In the genomic region with DNA sequence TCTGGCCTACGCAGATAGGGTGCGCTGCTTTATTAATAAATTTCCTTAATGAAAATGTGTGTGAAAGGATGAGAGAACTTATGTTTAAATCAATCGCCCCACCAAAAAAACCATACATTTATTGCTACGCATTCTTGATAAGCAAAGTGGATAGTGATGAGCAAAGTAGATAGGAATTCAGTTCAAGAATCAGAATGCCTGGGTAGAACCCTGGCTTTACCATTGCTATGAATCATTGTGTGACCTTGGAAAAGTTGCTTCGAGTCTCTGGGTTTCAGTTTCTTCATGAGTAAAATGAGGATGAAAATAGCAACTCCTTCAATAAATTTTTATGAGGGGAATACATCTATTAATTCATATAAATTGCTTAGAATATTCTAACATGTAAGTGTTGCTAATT, we compare ENCODE assay signal across 20 cellular contexts. TPM values are rescaled to one million over a fixed set of nuclear protein-coding genes. Genes with fewer than 3 reads are reported as not detected.
A peak's percentile ranks its signal among the peaks of the same experiment; 100 is the strongest.
DNase-seq lines count a peak whose midpoint lies in the region; ATAC-seq, FAIRE-seq and TF ChIP-seq lines count a peak whose summit lies in the region.
"Had no signal": no experiment of that assay in that cellular context is flagged by ENCODE, and none has a peak within 500 bp of the region (broad histone marks: within the 10 kb centered on the region; RNA-seq: fewer than 3 reads in every experiment).

No MANE protein-coding gene starts in this region.

- no peak for ATAC-seq in T-cell (replicated peaks in 1 of 4)
- ATAC-seq in HG03159 (IDR thresholded peaks at IDR 0.05; ENCODE audit: unreplicated experiment), result no peak
- ATAC-seq: mucosa of descending colon had no signal

- no peaks in the 10 kb centered on the region for H3K36me3 ChIP-seq in OCI-LY3 (replicated peaks; ENCODE audit: low read depth, low read length)
- H3K36me3 ChIP-seq in brain microvascular endothelial cell (replicated peaks), result no peaks in the 10 kb centered on the region
- no peaks in the 10 kb centered on the region for H3K36me3 ChIP-seq in keratinocyte (ENCODE audit: control insufficient read depth in 2 of 2, extremely low read depth in 1 of 2, insufficient read depth in 2 of 2, low read length in 2 of 2)
- H3K36me3 ChIP-seq: HAP-1, ovary had no signal

- no peaks in the 10 kb centered on the region for H3K9me1 ChIP-seq in keratinocyte (ENCODE audit: control insufficient read depth, extremely low read depth, insufficient read depth, low read length)

- H4K20me1 ChIP-seq in OCI-LY3 (ENCODE audit: insufficient read depth, low read length) (no peaks in the 10 kb centered on the region), keratinocyte (ENCODE audit: control insufficient read depth, extremely low read depth, insufficient read depth, low read length) (no peaks in the 10 kb centered on the region)

- H3K4me3 Mint-ChIP-seq in T-cell, result no peak overlapping the region

- H3K27me3 ChIP-seq in OCI-LY3 (ENCODE audit: low read depth, low read length), result no peaks in the 10 kb centered on the region
- H3K27me3 ChIP-seq in brain microvascular endothelial cell (replicated peaks), result no peaks in the 10 kb centered on the region
- no peaks in the 10 kb centered on the region for H3K27me3 ChIP-seq in keratinocyte (ENCODE audit: control insufficient read depth, extremely low read depth, insufficient read depth, low read length)
- H3K27me3 ChIP-seq: ovary had no signal

- H3K27ac Mint-ChIP-seq in T-cell, result no peak overlapping the region
- H3K27ac Mint-ChIP-seq: activated naive CD8-positive, alpha-beta T cell had no signal

- H3K27ac ChIP-seq in OCI-LY3 (ENCODE audit: low read length) (no peak overlapping the region), brain microvascular endothelial cell (peak overlapping the region; percentile 92), keratinocyte (ENCODE audit: control insufficient read depth, insufficient read depth, low read length) (peak overlapping the region; percentile 32)
- H3K27ac ChIP-seq: ovary had no signal

- H3K27me3 Mint-ChIP-seq in T-cell, result peaks cover 13 to 23% of the 10 kb centered on the region in 2 donors

- H3K9ac ChIP-seq in OCI-LY3 (ENCODE audit: low read length) (no peak overlapping the region), keratinocyte (ENCODE audit: control insufficient read depth, extremely low read depth, insufficient read depth, low read length) (no peak overlapping the region)

- no peaks in the 10 kb centered on the region for H3K9me3 Mint-ChIP-seq in T-cell

- in situ Hi-C loops in brain microvascular endothelial cell (cut with HindIII; ENCODE audit: low pct_ligation_motif_present, low sequenced_read_pairs), result loop anchor here (25.0 kb wide), 1 partner anchor 752 kb away; no protein-coding TSS in a partner anchor

- H3K4me1 ChIP-seq in OCI-LY3 (ENCODE audit: low read length) (peaks cover 43% of the 10 kb centered on the region), keratinocyte (ENCODE audit: control insufficient read depth, extremely low read depth, insufficient read depth, low read length) (peaks cover 52% of the 10 kb centered on the region)
- H3K4me1 ChIP-seq: HAP-1 had no signal

- H3K4me3 ChIP-seq in AG09309 (ENCODE audit: control insufficient read depth, low read depth, low read length), result no peak overlapping the region
- H3K4me3 ChIP-seq in OCI-LY3 (ENCODE audit: low read length), result no peak overlapping the region
- no peak overlapping the region for H3K4me3 ChIP-seq in brain microvascular endothelial cell (ENCODE audit: low read depth, low read length)
- H3K4me3 ChIP-seq in keratinocyte (ENCODE audit: control insufficient read depth in 2 of 3, extremely low read depth in 1 of 3, insufficient read depth in 2 of 3, low read depth in 1 of 3, low read length in 3 of 3), result peak overlapping the region in 1 of 3 experiments; percentile 25
- H3K4me3 ChIP-seq: HAP-1, mucosa of descending colon, ovary had no signal

- CTCF ChIA-PET in T-cell (lab: Charles Lee), result interaction anchor here in 1 of 2 donors (0.6 kb wide), 1 partner anchor 1279 kb away, joined by 3 read pairs; no protein-coding TSS in a partner anchor

- H3K79me2 ChIP-seq in OCI-LY3 (ENCODE audit: low read length) (peaks cover 26% of the 10 kb centered on the region), keratinocyte (ENCODE audit: control insufficient read depth, insufficient read depth, low read length) (peaks cover 18% of the 10 kb centered on the region)

- H3K4me2 ChIP-seq in OCI-LY3 (ENCODE audit: low read length) (peak overlapping the region; percentile 2; the same call in 1 of the 2 replicates), keratinocyte (ENCODE audit: control insufficient read depth, extremely low read depth, insufficient read depth, low read depth, low read length) (peak overlapping the region; percentile 97)

- no peak overlapping the region for H2AFZ ChIP-seq in OCI-LY3 (ENCODE audit: low read depth, low read length)
- H2AFZ ChIP-seq in keratinocyte (ENCODE audit: control insufficient read depth, low read length), result no peak overlapping the region

- FAIRE-seq in keratinocyte (lab: Jason Lieb, UNC), result peak; percentile 71
- FAIRE-seq: small intestine had no signal

- TF ChIP-seq CTCF in AG09309 (IDR thresholded peaks at IDR 0.05; ENCODE audit: control insufficient read depth, insufficient read depth, low read depth, low read length, missing control alignments) (peak; percentile 3), OCI-LY3 (IDR thresholded peaks at IDR 0.05; ENCODE audit: low read depth, low read length) (no peak), brain microvascular endothelial cell (IDR thresholded peaks at IDR 0.05; ENCODE audit: low read depth, low read length, missing control alignments) (no peak), keratinocyte (optimal IDR thresholded peaks at IDR 0.05 in 1 of 3, IDR thresholded peaks at IDR 0.05 in 1 of 3, conservative IDR thresholded peaks at IDR 0.05 in 1 of 3; ENCODE audit: extremely low read depth in 1 of 3, insufficient read depth in 2 of 3, low read length in 3 of 3) (no peak)

- H3K9me3 ChIP-seq in OCI-LY3 (ENCODE audit: insufficient read depth, low read length), result no peaks in the 10 kb centered on the region
- H3K9me3 ChIP-seq in keratinocyte (ENCODE audit: control insufficient read depth, low read depth, low read length), result no peaks in the 10 kb centered on the region
- H3K9me3 ChIP-seq: Caco-2, HAP-1, mucosa of descending colon, ovary had no signal

- peaks cover 26 to 42% (median 28%) of the 10 kb centered on the region in 3 donors for H3K4me1 Mint-ChIP-seq in T-cell

- dilution Hi-C loops in keratinocyte (cut with MboI; ENCODE audit: extremely low pct_ligation_motif_present, low sequenced_read_pairs), result no loop called here

- no peaks in the 10 kb centered on the region for H3K36me3 Mint-ChIP-seq in T-cell
- H3K36me3 Mint-ChIP-seq: activated naive CD8-positive, alpha-beta T cell had no signal

- DNase-seq in AG09309 (ENCODE audit: low read depth) (no peak), brain microvascular endothelial cell (peak; percentile 82), keratinocyte (ENCODE audit: low read depth, low spot score) (no peak), T-cell (no peak), anterior cingulate cortex (lab: John Stamatoyannopoulos, UW) (no peak)
- no peak for DNase-seq in activated naive CD4-positive, alpha-beta T cell treated with anti-CD3 and anti-CD28 coated beads, Interleukin-2, amount 50 U/mL, for 16 hours
- DNase-seq: activated CD4-positive, alpha-beta T cell treated with anti-CD3 and anti-CD28 coated beads for 48 hours; activated T-cell treated with anti-CD3 and anti-CD28 coated beads for 4 hours; Caco-2; GF-D8; mucosa of descending colon; ovary; SHP77; small intestine; stimulated activated naive CD4-positive, alpha-beta T cell treated with Interleukin-2 at 50 U/mL for 16 hours; T1000 had no signal

- POLR2A ChIA-PET in T-cell (lab: Charles Lee), result no interaction called here

RNA-seq across cellular contexts. Expression of a gene that starts 2.6 kb away (rescaled TPM):
- polyA plus RNA-seq in keratinocyte, result 49.9 to 71.3 TPM (median 67.6 TPM) in 3 replicates
- 38.9 TPM for polyA plus RNA-seq in keratinocyte (2011; ENCODE audit: low read depth)
- polyA plus RNA-seq in keratinocyte (2011; cell fraction: cytosol; rRNA removed), result 16.5 and 38.3 TPM in 2 replicates
- polyA plus RNA-seq in keratinocyte (2011; cell fraction: nucleus; rRNA removed), result 54.5 and 77.6 TPM in 2 replicates
- 22.5 and 56.2 TPM in 2 replicates for polyA plus RNA-seq in keratinocyte (2012; ENCODE audit: low replicate concordance)
- polyA minus RNA-seq in keratinocyte, result 19.3 to 124 TPM (median 59.1 TPM) in 3 replicates
- polyA minus RNA-seq in keratinocyte (2011; cell fraction: cytosol; rRNA and poly(A)+ RNA removed), result 37.8 TPM
- 84.6 and 158 TPM in 2 replicates for polyA minus RNA-seq in keratinocyte (2011; cell fraction: nucleus; rRNA and poly(A)+ RNA removed)
- 1 to 10 TPM; 3.4 to 6.2 (median 4.6) TPM for total RNA-seq in T-cell
